11 cellular contexts compared by ENCODE assay signal in the genomic region with DNA sequence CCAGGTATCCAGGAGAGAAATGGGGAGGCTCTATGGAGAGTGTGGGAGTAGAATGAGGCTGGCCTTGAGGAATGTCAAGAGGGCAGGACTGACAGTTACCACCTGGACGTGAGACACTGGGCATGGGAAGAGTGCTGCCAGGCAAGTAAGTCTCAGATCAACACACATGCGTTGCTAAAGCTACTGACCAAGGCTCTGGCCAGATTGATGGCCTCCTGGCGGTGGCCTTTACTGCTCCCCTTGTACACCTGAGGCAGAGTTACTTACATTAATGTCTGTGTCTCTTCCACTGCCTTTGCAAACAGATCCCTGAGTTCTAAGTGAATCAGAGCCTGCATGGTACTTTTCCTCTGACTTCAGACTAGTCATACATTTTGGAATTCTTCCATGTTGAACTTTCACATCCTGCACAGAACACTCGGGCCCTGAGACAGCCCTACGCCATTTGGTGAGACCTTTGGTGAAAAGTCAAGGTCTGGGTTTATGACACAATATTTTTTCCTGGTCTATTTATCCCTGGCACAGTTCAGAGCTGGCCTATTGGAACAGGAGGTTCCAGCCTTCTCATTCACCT.
DNase-seq lines count a peak whose midpoint lies in the region; ATAC-seq, FAIRE-seq and TF ChIP-seq lines count a peak whose summit lies in the region.
"Had no signal": no experiment of that assay in that cellular context is flagged by ENCODE, and none has a peak within 500 bp of the region (broad histone marks: within the 10 kb centered on the region; RNA-seq: fewer than 3 reads in every experiment).

No MANE protein-coding gene starts in this region.

- H3K4me3 Mint-ChIP-seq in astrocyte (ENCODE audit: unreplicated experiment), result no peak overlapping the region
- no peak overlapping the region for H3K4me3 Mint-ChIP-seq in activated T-cell treated with anti-CD3 and anti-CD28 coated beads, Interleukin-2, amount 50 U/mL, for 24 hours
- H3K4me3 Mint-ChIP-seq: stimulated activated effector memory CD8-positive, alpha-beta T cell treated with anti-CD3 and anti-CD28 coated beads, Interleukin-12 subunit alpha, Interleukin-12 subunit beta, amount 100 ng/mL, for 72 hours had no signal

- no peak for ATAC-seq in HG02571 (IDR thresholded peaks at IDR 0.05; ENCODE audit: unreplicated experiment)
- ATAC-seq: stimulated activated effector memory CD8-positive, alpha-beta T cell treated with anti-CD3 and anti-CD28 coated beads, Interleukin-12 subunit alpha, Interleukin-12 subunit beta, amount 100 ng/mL, for 72 hours had no signal

- H3K4me1 ChIP-seq in astrocyte (ENCODE audit: insufficient read depth, low read length), result peaks cover 55% of the 10 kb centered on the region
- H3K4me1 ChIP-seq in small intestine (ENCODE audit: control insufficient read depth in 2 of 2, insufficient read depth in 1 of 2, low read depth in 1 of 2, low read length in 1 of 2), result no peaks in the 10 kb centered on the region
- H3K4me1 ChIP-seq in BE2C, result peaks cover 11% of the 10 kb centered on the region

- DNase-seq in HCEC 1CT, result peak; percentile 95
- peak; percentile 95 for DNase-seq in astrocyte (ENCODE audit: low read depth)
- DNase-seq in glomerular visceral epithelial cell (ENCODE audit: extremely low spot score), result peak; percentile 78
- peak; percentile 42 for DNase-seq in small intestine
- DNase-seq in BE2C, result no peak
- no peak for DNase-seq in activated T-cell treated with anti-CD3 and anti-CD28 coated beads, Interleukin-2, amount 50 U/mL, for 24 hours
- no peak for DNase-seq in head of caudate nucleus
- DNase-seq: activated CD4-positive, alpha-beta T cell treated with anti-CD3 and anti-CD28 coated beads for 48 hours; Peyer's patch had no signal

- H3K4me2 ChIP-seq in astrocyte (ENCODE audit: low read length), result peak overlapping the region; percentile 70

- TF ChIP-seq CTCF in astrocyte (IDR thresholded peaks at IDR 0.05; ENCODE audit: insufficient read depth, low read depth, low read length) (no peak), BE2C (IDR thresholded peaks at IDR 0.05; ENCODE audit: low read depth, low read length) (no peak)

- H3K27ac ChIP-seq in astrocyte (ENCODE audit: low read depth, low read length) (peak overlapping the region; percentile 90), small intestine (ENCODE audit: low read depth in 1 of 2, low read length in 1 of 2) (peak overlapping the region in 1 of 2 donors; percentile 5)

- H3K27me3 ChIP-seq in astrocyte (ENCODE audit: insufficient read depth, low read length), result no peaks in the 10 kb centered on the region
- H3K27me3 ChIP-seq in small intestine (ENCODE audit: control insufficient read depth in 2 of 2, insufficient read depth in 2 of 2, low read length in 2 of 2), result no peaks in the 10 kb centered on the region
- H3K27me3 ChIP-seq in BE2C, result no peaks in the 10 kb centered on the region
- H3K27me3 ChIP-seq: Peyer's patch had no signal

- intact Hi-C loops in head of caudate nucleus (cut with DNase I), result no loop called here

- H2AFZ ChIP-seq in astrocyte (ENCODE audit: low read depth, low read length), result no peak overlapping the region

- H3K27ac Mint-ChIP-seq in astrocyte (ENCODE audit: unreplicated experiment), result peak overlapping the region; percentile 89
- no peak overlapping the region for H3K27ac Mint-ChIP-seq in activated T-cell treated with anti-CD3 and anti-CD28 coated beads, Interleukin-2, amount 50 U/mL, for 24 hours
- H3K27ac Mint-ChIP-seq: stimulated activated effector memory CD8-positive, alpha-beta T cell treated with anti-CD3 and anti-CD28 coated beads, Interleukin-12 subunit alpha, Interleukin-12 subunit beta, amount 100 ng/mL, for 72 hours had no signal

- H4K20me1 ChIP-seq in astrocyte (ENCODE audit: insufficient read depth, low read length), result no peaks in the 10 kb centered on the region

- H3K9me3 Mint-ChIP-seq in astrocyte (ENCODE audit: unreplicated experiment), result no peaks in the 10 kb centered on the region
- no peaks in the 10 kb centered on the region for H3K9me3 Mint-ChIP-seq in activated T-cell treated with anti-CD3 and anti-CD28 coated beads, Interleukin-2, amount 50 U/mL, for 24 hours
- H3K9me3 Mint-ChIP-seq: stimulated activated effector memory CD8-positive, alpha-beta T cell treated with anti-CD3 and anti-CD28 coated beads, Interleukin-12 subunit alpha, Interleukin-12 subunit beta, amount 100 ng/mL, for 72 hours had no signal

- H3K4me3 ChIP-seq in astrocyte (ENCODE audit: insufficient read depth, low read depth, low read length) (no peak overlapping the region), small intestine (ENCODE audit: low read depth in 1 of 2, low read length in 2 of 2) (no peak overlapping the region), BE2C (ENCODE audit: low read depth, low read length) (no peak overlapping the region)
- H3K4me3 ChIP-seq: Peyer's patch had no signal

- WGBS in small intestine, 3 donors, result 62 to 67% (median 66%) methylated on average over 5 of the region's 5 CpGs

- peaks cover 55% of the 10 kb centered on the region for H3K4me1 Mint-ChIP-seq in astrocyte (ENCODE audit: low read depth, unreplicated experiment)
- peaks cover 17% of the 10 kb centered on the region for H3K4me1 Mint-ChIP-seq in activated T-cell treated with anti-CD3 and anti-CD28 coated beads, Interleukin-2, amount 50 U/mL, for 24 hours (ENCODE audit: low read depth)

- peak overlapping the region; percentile 67 for H3K9ac ChIP-seq in astrocyte (ENCODE audit: low read length)

- no peaks in the 10 kb centered on the region for H3K79me2 ChIP-seq in astrocyte (ENCODE audit: insufficient read depth, low read length)

- peak; percentile 39 for FAIRE-seq in astrocyte (lab: Jason Lieb, UNC)
- no peak for FAIRE-seq in small intestine (lab: Jason Lieb, UNC)

- H3K27me3 Mint-ChIP-seq in astrocyte (ENCODE audit: low read depth, unreplicated experiment), result no peaks in the 10 kb centered on the region
- no peaks in the 10 kb centered on the region for H3K27me3 Mint-ChIP-seq in activated T-cell treated with anti-CD3 and anti-CD28 coated beads, Interleukin-2, amount 50 U/mL, for 24 hours

- no peaks in the 10 kb centered on the region for H3K36me3 Mint-ChIP-seq in astrocyte (ENCODE audit: low read depth, unreplicated experiment)
- no peaks in the 10 kb centered on the region for H3K36me3 Mint-ChIP-seq in activated T-cell treated with anti-CD3 and anti-CD28 coated beads, Interleukin-2, amount 50 U/mL, for 24 hours (ENCODE audit: low read depth)
- H3K36me3 Mint-ChIP-seq: stimulated activated effector memory CD8-positive, alpha-beta T cell treated with anti-CD3 and anti-CD28 coated beads, Interleukin-12 subunit alpha, Interleukin-12 subunit beta, amount 100 ng/mL, for 72 hours had no signal

- no peaks in the 10 kb centered on the region for H3K9me3 ChIP-seq in astrocyte (ENCODE audit: insufficient read depth, low read depth, low read length)
- H3K9me3 ChIP-seq in small intestine (ENCODE audit: control insufficient read depth, low read depth), result no peaks in the 10 kb centered on the region
- no peaks in the 10 kb centered on the region for H3K9me3 ChIP-seq in BE2C
- H3K9me3 ChIP-seq: Peyer's patch had no signal

- H3K36me3 ChIP-seq in astrocyte (ENCODE audit: insufficient read depth, low read length) (no peaks in the 10 kb centered on the region), small intestine (ENCODE audit: control insufficient read depth in 2 of 2, insufficient read depth in 2 of 2, low read length in 2 of 2) (no peaks in the 10 kb centered on the region), BE2C (no peaks in the 10 kb centered on the region)
- H3K36me3 ChIP-seq: Peyer's patch had no signal

Comparison
In these comparisons a context has a peak if more than half of its experiments do, and no peak if none do; other contexts are left out.
1. DNase-seq: peak in HCEC 1CT (single experiment), astrocyte (single experiment), glomerular visceral epithelial cell (single experiment) and small intestine (single experiment); none in BE2C (single experiment), activated T-cell treated with anti-CD3 and anti-CD28 coated beads, Interleukin-2, amount 50 U/mL, for 24 hours (single experiment) and head of caudate nucleus (0 of 42).